In the genomic region with DNA sequence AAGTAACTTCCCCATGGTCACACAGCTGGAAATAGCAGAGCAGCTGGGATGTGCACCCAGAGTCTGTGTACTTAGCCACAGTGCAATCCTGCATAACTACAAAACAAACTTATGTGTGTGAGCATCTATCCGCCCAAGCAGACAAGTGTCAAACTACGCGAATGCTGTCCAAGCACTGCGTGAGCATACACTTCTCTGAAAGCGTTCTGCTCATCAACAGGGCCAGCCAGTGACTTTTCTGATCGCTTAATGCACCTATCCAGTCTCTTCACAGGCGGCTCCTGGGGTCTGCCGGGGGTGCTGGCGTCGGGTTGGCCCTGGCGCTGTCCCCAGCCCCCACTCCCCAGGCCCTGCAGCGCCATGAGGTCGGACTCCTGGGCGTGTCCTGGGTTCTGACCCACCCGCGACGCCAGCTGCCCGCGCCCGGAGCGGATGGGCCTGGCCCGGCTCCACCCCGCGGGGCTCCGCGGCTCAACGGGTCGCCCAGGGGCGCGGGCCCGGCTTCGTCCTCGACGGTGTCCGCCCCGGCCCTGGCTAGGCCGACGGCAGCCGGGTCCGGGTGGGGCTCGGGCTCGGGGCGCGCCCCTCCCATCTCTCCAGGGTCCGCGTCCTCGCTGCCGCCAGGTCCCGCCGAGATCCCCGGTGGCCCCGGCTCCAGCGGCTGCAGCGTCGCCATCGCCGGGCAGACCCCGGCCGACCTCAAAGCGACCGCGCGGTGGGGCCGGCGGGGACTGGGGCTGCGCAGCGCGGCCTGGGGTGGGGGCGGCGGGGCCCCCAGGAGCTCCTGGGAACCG, we compare ENCODE assay signal across 8 cellular contexts. TPM values are rescaled to one million over a fixed set of nuclear protein-coding genes. Genes with fewer than 3 reads are reported as not detected.
A peak's percentile ranks its signal among the peaks of the same experiment; 100 is the strongest.
DNase-seq lines count a peak whose midpoint lies in the region; ATAC-seq and TF ChIP-seq lines count a peak whose summit lies in the region.

No MANE protein-coding gene starts in this region.

- DNase-seq in NCI-H1417 (lab: John Stamatoyannopoulos, UW): peak in 2 of 3 experiments; percentile 43 to 56
- DNase-seq in NCI-H1417 treated with DMSO at 0.1 percent for 48 hours (lab: John Stamatoyannopoulos, UW): no peak
- DNase-seq in SJSA1 (ENCODE audit: low read depth in 1 of 2, low spot score in 2 of 2): no peak
- DNase-seq in effector memory CD8-positive, alpha-beta T cell: no peak
- DNase-seq in mucosa of descending colon: peak; percentile 29 to 63 (median 53)
- DNase-seq in uterus: peak; percentile 26 to 35
- no peak for DNase-seq in DMS153 (lab: John Stamatoyannopoulos, UW)
- DNase-seq in COR-L47 (lab: John Stamatoyannopoulos, UW): no peak

- H3K27ac Mint-ChIP-seq in effector memory CD8-positive, alpha-beta T cell: peak overlapping the region; percentile 10 to 96

- no peaks in the 10 kb centered on the region for H3K9me3 ChIP-seq in SJSA1 (replicated peaks)
- peaks cover 22% of the 10 kb centered on the region for H3K9me3 ChIP-seq in mucosa of descending colon
- no peaks in the 10 kb centered on the region for H3K9me3 ChIP-seq in uterus

- no peaks in the 10 kb centered on the region for H3K9me3 Mint-ChIP-seq in effector memory CD8-positive, alpha-beta T cell

- no peak overlapping the region for H3K27ac ChIP-seq in SJSA1
- peak overlapping the region; percentile 90 to 94 for H3K27ac ChIP-seq in uterus

- no peak for ATAC-seq in effector memory CD8-positive, alpha-beta T cell (replicated peaks)
- ATAC-seq in mucosa of descending colon: peak; percentile 1

- H3K27me3 ChIP-seq in SJSA1 (replicated peaks) (no peaks in the 10 kb centered on the region), uterus (no peaks in the 10 kb centered on the region)

- no peak for TF ChIP-seq CTCF in mucosa of descending colon (IDR thresholded peaks at IDR 0.05)
- TF ChIP-seq CTCF in uterus (IDR thresholded peaks at IDR 0.05): no peak

- no peaks in the 10 kb centered on the region for H3K27me3 Mint-ChIP-seq in effector memory CD8-positive, alpha-beta T cell

- H3K36me3 ChIP-seq in SJSA1: no peaks in the 10 kb centered on the region
- H3K36me3 ChIP-seq in mucosa of descending colon (ENCODE audit: low read depth): no peaks in the 10 kb centered on the region
- no peaks in the 10 kb centered on the region for H3K36me3 ChIP-seq in uterus

- peak overlapping the region; percentile 96 to 99 for H3K4me3 Mint-ChIP-seq in effector memory CD8-positive, alpha-beta T cell

- TF ChIP-seq POLR2A in uterus (IDR thresholded peaks at IDR 0.05): no peak

- peaks cover 23 to 26% of the 10 kb centered on the region in 2 donors for H3K4me1 Mint-ChIP-seq in effector memory CD8-positive, alpha-beta T cell (ENCODE audit: low read depth in 2 of 2)

- H3K4me3 ChIP-seq in SJSA1 (peak overlapping the region; percentile 40; the same call in 1 of the 2 replicates), mucosa of descending colon (peak overlapping the region; percentile 83), uterus (peak overlapping the region; percentile 60 to 90)

- H3K36me3 Mint-ChIP-seq in effector memory CD8-positive, alpha-beta T cell (ENCODE audit: insufficient read depth): peaks cover 24% of the 10 kb centered on the region

- intact Hi-C loops in mucosa of descending colon (cut with DNase I, micrococcal nuclease) (no loop called here), uterus (cut with DNase I; ENCODE audit: low total_unique reads) (no loop called here)

- H3K4me1 ChIP-seq in SJSA1 (replicated peaks) (no peaks in the 10 kb centered on the region), mucosa of descending colon (ENCODE audit: low read depth) (peaks cover 2% of the 10 kb centered on the region), uterus (peaks cover 0 to 5% of the 10 kb centered on the region in 2 donors)

RNA-seq across cellular contexts. Expression of a gene that starts 1.3 kb away (rescaled TPM):
- 0.68 and 1.0 TPM in 2 replicates for total RNA-seq in SJSA1 (2014; rRNA removed; shearing (Covaris generic))
- total RNA-seq in mucosa of descending colon: 10 to 100 TPM; 21.1 to 27.6 (median 23.9) TPM
- 10 to 100 TPM; 12.9 to 70.9 (median 32.2) TPM for total RNA-seq in uterus

RNA-seq across cellular contexts. Expression of a gene that starts 31.0 kb away (rescaled TPM):
- total RNA-seq in SJSA1 (2014; rRNA removed; shearing (Covaris generic)): not detected in 2 replicates
- not detected for total RNA-seq in mucosa of descending colon
- 1 to 10 TPM in 2 of 4 donors, not detected in 2; 1.6 to 6.6 TPM for total RNA-seq in uterus

Comparison
In these comparisons a context has a peak if more than half of its experiments do, and no peak if none do; other contexts are left out.
1. DNase-seq: peak in NCI-H1417 (2 of 3), mucosa of descending colon (3 of 3) and uterus (2 of 2); none in NCI-H1417 treated with DMSO at 0.1 percent for 48 hours (single experiment), SJSA1 (0 of 2), effector memory CD8-positive, alpha-beta T cell (0 of 3), DMS153 (single experiment) and COR-L47 (single experiment).
2. Peak in every context shown above with its lines, with median percentiles within 50 percentile points of each other: H3K4me3 ChIP-seq.